8 cellular contexts compared by ENCODE assay signal in genomic region chr13:80342541-80343371, GRCh38. TPM values are rescaled to one million over a fixed set of nuclear protein-coding genes. Genes with fewer than 3 reads are reported as not detected.
A peak's percentile ranks its signal among the peaks of the same experiment; 100 is the strongest.
DNase-seq lines count a peak whose midpoint lies in the region; ATAC-seq lines count a peak whose summit lies in the region.

No MANE protein-coding gene starts in this region.

- POLR2A ChIA-PET in activated CD8-positive, alpha-beta T cell treated with anti-CD3 and anti-CD28 coated beads, Interleukin-2, amount 10 ng/mL, durations not matched to agents 7 days and 5 days (lab: Charles Lee), result interaction anchor here (0.6 kb wide), 1 partner anchor 1735 kb away, joined by 3 read pairs; no protein-coding TSS in a partner anchor

- no peak overlapping the region for H3K27ac Mint-ChIP-seq in activated CD8-positive, alpha-beta T cell treated with anti-CD3 and anti-CD28 coated beads, Interleukin-2, amount 10 ng/mL, durations not matched to agents 7 days and 5 days
- no peak overlapping the region for H3K27ac Mint-ChIP-seq in effector memory CD8-positive, alpha-beta T cell
- H3K27ac Mint-ChIP-seq in memory B cell, result no peak overlapping the region

- H3K9me3 Mint-ChIP-seq in activated CD8-positive, alpha-beta T cell treated with anti-CD3 and anti-CD28 coated beads, Interleukin-2, amount 10 ng/mL, durations not matched to agents 7 days and 5 days (ENCODE audit: insufficient read depth), result no peaks in the 10 kb centered on the region
- no peaks in the 10 kb centered on the region for H3K9me3 Mint-ChIP-seq in effector memory CD8-positive, alpha-beta T cell
- no peaks in the 10 kb centered on the region for H3K9me3 Mint-ChIP-seq in memory B cell

- H3K4me1 Mint-ChIP-seq in activated CD8-positive, alpha-beta T cell treated with anti-CD3 and anti-CD28 coated beads, Interleukin-2, amount 10 ng/mL, durations not matched to agents 7 days and 5 days (ENCODE audit: low read depth), result peaks cover 15% of the 10 kb centered on the region
- peaks cover 9 to 26% of the 10 kb centered on the region in 2 donors for H3K4me1 Mint-ChIP-seq in effector memory CD8-positive, alpha-beta T cell (ENCODE audit: low read depth in 2 of 2)
- H3K4me1 Mint-ChIP-seq in memory B cell, result peaks cover 9% of the 10 kb centered on the region

- peak; percentile 55 for ATAC-seq in GM18519 (IDR thresholded peaks at IDR 0.05; ENCODE audit: low FRiP score, unreplicated experiment)
- peak; percentile 56 for ATAC-seq in HG03064 (IDR thresholded peaks at IDR 0.05; ENCODE audit: low read depth, unreplicated experiment)
- peak; percentile 65 for ATAC-seq in activated CD8-positive, alpha-beta T cell treated with anti-CD3 and anti-CD28 coated beads, Interleukin-2, amount 10 ng/mL, durations not matched to agents 7 days and 5 days
- ATAC-seq in effector memory CD8-positive, alpha-beta T cell (replicated peaks), result peak; percentile 57
- peak; percentile 59 for ATAC-seq in memory B cell (ENCODE audit: low read depth)

- H3K36me3 Mint-ChIP-seq in activated CD8-positive, alpha-beta T cell treated with anti-CD3 and anti-CD28 coated beads, Interleukin-2, amount 10 ng/mL, durations not matched to agents 7 days and 5 days (ENCODE audit: low read depth), result no peaks in the 10 kb centered on the region
- peaks cover 5% of the 10 kb centered on the region for H3K36me3 Mint-ChIP-seq in effector memory CD8-positive, alpha-beta T cell (ENCODE audit: insufficient read depth)
- no peaks in the 10 kb centered on the region for H3K36me3 Mint-ChIP-seq in memory B cell

- in situ Hi-C loops in ACHN (cut with HindIII; ENCODE audit: low pct_ligation_motif_present, low pct_unique_long_range_greater_than_20kb, low sequenced_read_pairs), result no loop called here

- peaks cover 30% of the 10 kb centered on the region for H3K27me3 Mint-ChIP-seq in activated CD8-positive, alpha-beta T cell treated with anti-CD3 and anti-CD28 coated beads, Interleukin-2, amount 10 ng/mL, durations not matched to agents 7 days and 5 days (ENCODE audit: low read depth)
- H3K27me3 Mint-ChIP-seq in effector memory CD8-positive, alpha-beta T cell, result peaks cover 14 to 18% of the 10 kb centered on the region in 2 donors
- H3K27me3 Mint-ChIP-seq in memory B cell, result peaks cover 5% of the 10 kb centered on the region

- H3K4me3 Mint-ChIP-seq in activated CD8-positive, alpha-beta T cell treated with anti-CD3 and anti-CD28 coated beads, Interleukin-2, amount 10 ng/mL, durations not matched to agents 7 days and 5 days, result peak overlapping the region; percentile 55
- H3K4me3 Mint-ChIP-seq in effector memory CD8-positive, alpha-beta T cell, result no peak overlapping the region
- H3K4me3 Mint-ChIP-seq in memory B cell, result peak overlapping the region; percentile 63

- CTCF ChIA-PET in activated CD8-positive, alpha-beta T cell treated with anti-CD3 and anti-CD28 coated beads, Interleukin-2, amount 10 ng/mL, durations not matched to agents 7 days and 5 days (lab: Charles Lee), result interaction anchor here (0.8 to 1.7 kb wide), 13 partner anchors 9 to 675 kb away, joined by 3 to 7 read pairs (median 3); no protein-coding TSS in a partner anchor

- DNase-seq in ACHN (peak; percentile 73), NCI-H345 treated with DMSO at 0.1 percent for 48 hours (lab: John Stamatoyannopoulos, UW; ENCODE audit: unreplicated experiment) (peak; percentile 87), memory B cell (ENCODE audit: low spot score in 2 of 2) (peak; percentile 65 to 70)
- peak; percentile 69 for DNase-seq in activated CD8-positive, alpha-beta T cell treated with anti-CD3 and anti-CD28 coated beads, Interleukin-2, amount 10 ng/mL, durations not matched to agents 7 days and 5 days
- peak; percentile 56 to 62 (median 58) for DNase-seq in effector memory CD8-positive, alpha-beta T cell
- peak; percentile 44 for DNase-seq in stimulated activated CD8-positive, alpha-beta memory T cell treated with anti-CD3 and anti-CD28 coated beads, Interleukin-12 subunit alpha, Interleukin-12 subunit beta, amount 100 ng/mL, for 1 hour (ENCODE audit: low read depth)

RNA-seq across cellular contexts. Expression of gene SPRY2, which starts 1.8 kb away (rescaled TPM):
- under 1 TPM; 0.10 to 0.29 TPM for total RNA-seq in activated CD8-positive, alpha-beta T cell treated with anti-CD3 and anti-CD28 coated beads, Interleukin-2, amount 10 ng/mL, durations not matched to agents 7 days and 5 days

Comparison
In these comparisons a context has a peak if more than half of its experiments do, and no peak if none do; other contexts are left out.
1. Peak in every context shown above with its lines: DNase-seq and ATAC-seq.
2. H3K4me3 Mint-ChIP-seq: peak in activated CD8-positive, alpha-beta T cell treated with anti-CD3 and anti-CD28 coated beads, Interleukin-2, amount 10 ng/mL, durations not matched to agents 7 days and 5 days (single experiment) and memory B cell (single experiment); none in effector memory CD8-positive, alpha-beta T cell (0 of 2).